In genomic region chr10:64468219-64468618, GRCh38 we compare ENCODE assay signal across 17 cellular contexts.
"Had no signal": no experiment of that assay in that cellular context is flagged by ENCODE, and none has a peak within 500 bp of the region (broad histone marks: within the 10 kb centered on the region; RNA-seq: fewer than 3 reads in every experiment).

No MANE protein-coding gene starts in this region.

- H3K4me1 ChIP-seq: foreskin keratinocyte had no signal

- H3K4me1 Mint-ChIP-seq: naive thymus-derived CD4-positive, alpha-beta T cell; nephron progenitor cell had no signal

- ATAC-seq: foreskin keratinocyte; left colon; left ventricle myocardium superior; naive thymus-derived CD4-positive, alpha-beta T cell; right cardiac atrium had no signal

- H3K27me3 ChIP-seq: foreskin keratinocyte, hepatocyte, ovary had no signal

- H3K27ac ChIP-seq: foreskin keratinocyte, hepatocyte, ovary had no signal

- H3K36me3 ChIP-seq: ovary had no signal

- H3K4me3 ChIP-seq: hepatocyte, lung, ovary had no signal

- H3K4me3 Mint-ChIP-seq: dendritic cell treated with granulocyte-macrophage colony-stimulating factor and Interleukin-4, amounts not matched to agents 40 ng/mL and 50 ng/mL, for 4 days; naive thymus-derived CD4-positive, alpha-beta T cell; nephron progenitor cell had no signal

- H3K27me3 Mint-ChIP-seq: dendritic cell treated with granulocyte-macrophage colony-stimulating factor and Interleukin-4, amounts not matched to agents 40 ng/mL and 50 ng/mL, for 4 days; naive thymus-derived CD4-positive, alpha-beta T cell had no signal

- DNase-seq: erythroblast; foreskin keratinocyte; head of caudate nucleus; left colon; left ventricle myocardium superior; mesenchymal stem cell; naive thymus-derived CD4-positive, alpha-beta T cell; nephron progenitor cell; ovary; right cardiac atrium; small intestine; stimulated activated CD4-positive, alpha-beta T cell treated with anti-CD3 and anti-CD28 coated beads, Interleukin-2, amount 100 ng/mL, for 48 hours; stimulated activated naive CD4-positive, alpha-beta T cell treated with Interleukin-2 at 50 U/mL for 16 hours; trophoblast cell had no signal

- H3K9me3 ChIP-seq: ovary had no signal

- H3K27ac Mint-ChIP-seq: dendritic cell treated with granulocyte-macrophage colony-stimulating factor and Interleukin-4, amounts not matched to agents 40 ng/mL and 50 ng/mL, for 4 days; naive thymus-derived CD4-positive, alpha-beta T cell; nephron progenitor cell had no signal
